15 cellular contexts compared by ENCODE assay signal in genomic region chr7:143318661-143319060, GRCh38. TPM values are rescaled to one million over a fixed set of nuclear protein-coding genes. Genes with fewer than 3 reads are reported as not detected.
DNase-seq lines count a peak whose midpoint lies in the region; ATAC-seq and TF ChIP-seq lines count a peak whose summit lies in the region.
"Had no signal": no experiment of that assay in that cellular context is flagged by ENCODE, and none has a peak within 500 bp of the region (broad histone marks: within the 10 kb centered on the region; RNA-seq: fewer than 3 reads in every experiment).

No MANE protein-coding gene starts in this region.

- TF ChIP-seq CTCF in epithelial cell of esophagus (IDR thresholded peaks at IDR 0.05; ENCODE audit: insufficient read depth, low read depth, low read length, missing control alignments) (peak; percentile 13), liver (IDR thresholded peaks at IDR 0.05; ENCODE audit: low read depth, low read length, missing input control) (peak; percentile 39), natural killer cell (IDR thresholded peaks at IDR 0.05) (no peak)

- ATAC-seq in stimulated activated naive CD8-positive, alpha-beta T cell treated with anti-CD3 and anti-CD28 coated beads, Interleukin-15, amount 100 ng/mL, for 72 hours: no peak
- no peak for ATAC-seq in natural killer cell

- no peaks in the 10 kb centered on the region for H3K9me3 Mint-ChIP-seq in stimulated activated naive CD8-positive, alpha-beta T cell treated with anti-CD3 and anti-CD28 coated beads, Interleukin-15, amount 100 ng/mL, for 72 hours
- no peaks in the 10 kb centered on the region for H3K9me3 Mint-ChIP-seq in natural killer cell

- H3K27me3 ChIP-seq in liver (ENCODE audit: control insufficient read depth in 4 of 4, insufficient read depth in 4 of 4, low read length in 3 of 4): no peaks in the 10 kb centered on the region
- H3K27me3 ChIP-seq: cardiac muscle cell, Peyer's patch, spleen had no signal

- peaks cover 8 to 32% (median 18%) of the 10 kb centered on the region in 4 donors for H3K4me1 ChIP-seq in liver (ENCODE audit: control insufficient read depth in 4 of 4, insufficient read depth in 4 of 4, low read length in 3 of 4)
- H3K4me1 ChIP-seq: Peyer's patch had no signal

- H3K27me3 Mint-ChIP-seq in stimulated activated naive CD8-positive, alpha-beta T cell treated with anti-CD3 and anti-CD28 coated beads, Interleukin-15, amount 100 ng/mL, for 72 hours: no peaks in the 10 kb centered on the region
- no peaks in the 10 kb centered on the region for H3K27me3 Mint-ChIP-seq in natural killer cell (ENCODE audit: low read depth in 2 of 2)

- peak overlapping the region; percentile 49 to 76 for H3K27ac ChIP-seq in liver (ENCODE audit: low read depth in 1 of 2, low read length in 2 of 2)
- H3K27ac ChIP-seq: cardiac muscle cell, WERI-Rb-1 had no signal

- WGBS in liver: 30% methylated on average over 5 of the region's 5 CpGs

- no peaks in the 10 kb centered on the region for H3K4me1 Mint-ChIP-seq in stimulated activated naive CD8-positive, alpha-beta T cell treated with anti-CD3 and anti-CD28 coated beads, Interleukin-15, amount 100 ng/mL, for 72 hours
- no peaks in the 10 kb centered on the region for H3K4me1 Mint-ChIP-seq in natural killer cell

- H3K9ac ChIP-seq in liver (ENCODE audit: low read depth in 1 of 2, low read length in 2 of 2): no peak overlapping the region

- no peak overlapping the region for H3K4me3 Mint-ChIP-seq in stimulated activated naive CD8-positive, alpha-beta T cell treated with anti-CD3 and anti-CD28 coated beads, Interleukin-15, amount 100 ng/mL, for 72 hours
- no peak overlapping the region for H3K4me3 Mint-ChIP-seq in natural killer cell

- H3K36me3 Mint-ChIP-seq in natural killer cell: no peaks in the 10 kb centered on the region

- intact Hi-C loops in natural killer cell (cut with micrococcal nuclease): no loop called here

- H3K4me3 ChIP-seq in epithelial cell of esophagus (ENCODE audit: low read length): no peak overlapping the region
- no peak overlapping the region for H3K4me3 ChIP-seq in liver (ENCODE audit: low read depth in 1 of 3, low read length in 3 of 3)
- H3K4me3 ChIP-seq: cardiac muscle cell, Peyer's patch, spleen had no signal

- H3K36me3 ChIP-seq in liver (ENCODE audit: control insufficient read depth in 4 of 4, insufficient read depth in 3 of 4, low read depth in 1 of 4, low read length in 3 of 4): no peaks in the 10 kb centered on the region
- H3K36me3 ChIP-seq: cardiac muscle cell, Peyer's patch, spleen, WERI-Rb-1 had no signal

- TF ChIP-seq RAD21 in liver (IDR thresholded peaks at IDR 0.05): peak; percentile 63 to 78

- peak; percentile 20 for DNase-seq in SIG-M5 treated with dmso at 0.1 percent for 504 hours (lab: John Stamatoyannopoulos, UW; ENCODE audit: unreplicated experiment)
- DNase-seq in SIG-M5 (lab: John Stamatoyannopoulos, UW): no peak
- DNase-seq in epithelial cell of esophagus (ENCODE audit: low read depth): peak; percentile 98
- peak; percentile 79 for DNase-seq in ureter (ENCODE audit: low spot score)
- DNase-seq in occipital lobe (lab: John Stamatoyannopoulos, UW): no peak
- DNase-seq in stimulated activated naive CD8-positive, alpha-beta T cell treated with anti-CD3 and anti-CD28 coated beads, Interleukin-15, amount 100 ng/mL, for 72 hours: no peak
- no peak for DNase-seq in natural killer cell
- DNase-seq: 8988T; activated T-cell treated with anti-CD3 and anti-CD28 coated beads, Interleukin-2, amount 50 U/mL, for 1 hour; DMS153; Peyer's patch; spleen; WERI-Rb-1 had no signal

- no peaks in the 10 kb centered on the region for H3K9me3 ChIP-seq in liver (ENCODE audit: control insufficient read depth in 4 of 4, low read length in 3 of 4)
- H3K9me3 ChIP-seq: Peyer's patch, spleen had no signal

- H3K27ac Mint-ChIP-seq in stimulated activated naive CD8-positive, alpha-beta T cell treated with anti-CD3 and anti-CD28 coated beads, Interleukin-15, amount 100 ng/mL, for 72 hours: peak overlapping the region in 1 of 2 donors; percentile 44
- H3K27ac Mint-ChIP-seq in natural killer cell: peak overlapping the region in 1 of 2 donors; percentile 33

TF ChIP-seq in liver, 16 proteins besides CTCF, POLR2A, EP300 and RAD21:
- TF ChIP-seq HNF4A (conservative IDR thresholded peaks at IDR 0.05): peak; percentile 81 to 91
- peak; percentile 48 for TF ChIP-seq HNF4G (IDR thresholded peaks at IDR 0.05)
- TF ChIP-seq GABPA (IDR thresholded peaks at IDR 0.05 in 1 of 2, conservative IDR thresholded peaks at IDR 0.05 in 1 of 2): peak in 1 of 2 donors; percentile 46
- no peak for TF ChIP-seq TAF1 (conservative IDR thresholded peaks at IDR 0.05)
- no peak for TF ChIP-seq FOXA2 (IDR thresholded peaks at IDR 0.05)
- TF ChIP-seq ZBTB33 (IDR thresholded peaks at IDR 0.05): peak; percentile 85
- peak; percentile 56 for TF ChIP-seq FOXA1 (IDR thresholded peaks at IDR 0.05)
- TF ChIP-seq YY1 (IDR thresholded peaks at IDR 0.05): peak; percentile 89
- peak; percentile 96 for TF ChIP-seq SP1 (IDR thresholded peaks at IDR 0.05)
- peak; percentile 100 for TF ChIP-seq RXRA (IDR thresholded peaks at IDR 0.05)
- TF ChIP-seq JUND (IDR thresholded peaks at IDR 0.05): peak; percentile 63 to 73
- peak; percentile 70 for TF ChIP-seq REST (IDR thresholded peaks at IDR 0.05)
- peak; percentile 99 for TF ChIP-seq MAX (IDR thresholded peaks at IDR 0.05)
- TF ChIP-seq NR2F2 (IDR thresholded peaks at IDR 0.05): peak; percentile 73
- no peak for TF ChIP-seq ATF3 (IDR thresholded peaks at IDR 0.05)
- TF ChIP-seq EGR1 (IDR thresholded peaks at IDR 0.05; ENCODE audit: low read depth in 2 of 2): peak in 1 of 2 donors; percentile 84
TF ChIP-seq in liver: peak in this region for 13.

RNA-seq across cellular contexts. Expression of gene CLCN1, which starts 2.8 kb away (rescaled TPM):
- total RNA-seq in liver (under 1 TPM in 1 of 2 donors, not detected in 1; 0.08 TPM), ureter (0.31 TPM), occipital lobe (under 0.01 TPM), natural killer cell (under 1 TPM in 2 of 3 donors, not detected in 1; 0.16 to 0.19 TPM)
- polyA plus RNA-seq in liver: under 1 TPM in 1 of 2 donors, not detected in 1; 0.01 TPM
- total RNA-seq: cardiac muscle cell had no signal
- polyA plus RNA-seq: cardiac muscle cell had no signal

RNA-seq across cellular contexts. Expression of gene CASP2, which starts 30.5 kb away (rescaled TPM):
- 10 to 100 TPM in 1 of 2 donors, 1 to 10 TPM in 1; 4.5 to 11.3 TPM for total RNA-seq in liver
- polyA plus RNA-seq in liver: 1 to 10 TPM; 3.4 to 3.7 TPM
- 42.3 TPM for total RNA-seq in ureter
- total RNA-seq in occipital lobe: 20.7 TPM
- 10 to 100 TPM; 36.7 to 60.5 (median 54.7) TPM for total RNA-seq in natural killer cell

RNA-seq across cellular contexts. Expression of gene TMEM139, which starts 33.9 kb away (rescaled TPM):
- 1 to 10 TPM; 3.0 to 3.9 TPM for total RNA-seq in liver
- 1 to 10 TPM; 7.0 to 8.6 TPM for polyA plus RNA-seq in liver
- total RNA-seq in ureter: 34.0 TPM
- total RNA-seq in occipital lobe: 0.31 TPM
- total RNA-seq in natural killer cell: not detected

RNA-seq across cellular contexts. Expression of gene FAM131B, which starts 43.9 kb away (rescaled TPM):
- under 1 TPM; 0.08 to 0.14 TPM for total RNA-seq in liver
- polyA plus RNA-seq in liver: under 1 TPM in 1 of 2 donors, not detected in 1; 0.06 TPM
- total RNA-seq in ureter: 0.57 TPM
- 91.1 TPM for total RNA-seq in occipital lobe
- 1 to 10 TPM; 2.3 to 2.8 (median 2.5) TPM for total RNA-seq in natural killer cell

RNA-seq across cellular contexts. Expression of gene GSTK1, which starts 55.4 kb away (rescaled TPM):
- 100 to 1,000 TPM in 1 of 2 donors, 10 to 100 TPM in 1; 98.9 to 178 TPM for total RNA-seq in liver
- 100 to 1,000 TPM; 195 to 253 TPM for polyA plus RNA-seq in liver
- total RNA-seq in ureter: 200 TPM
- total RNA-seq in occipital lobe: 36.0 TPM
- 100 to 1,000 TPM; 159 to 215 (median 181) TPM for total RNA-seq in natural killer cell

Comparison
In these comparisons a context has a peak if more than half of its experiments do, and no peak if none do; other contexts are left out.
1. DNase-seq: peak in SIG-M5 treated with dmso at 0.1 percent for 504 hours (single experiment), epithelial cell of esophagus (single experiment) and ureter (single experiment); none in SIG-M5 (single experiment), occipital lobe (single experiment), stimulated activated naive CD8-positive, alpha-beta T cell treated with anti-CD3 and anti-CD28 coated beads, Interleukin-15, amount 100 ng/mL, for 72 hours (0 of 2) and natural killer cell (single experiment).